8 cellular contexts compared by ENCODE assay signal in genomic region chr15:68829068-68829467, GRCh38. TPM values are rescaled to one million over a fixed set of nuclear protein-coding genes. Genes with fewer than 3 reads are reported as not detected.
DNase-seq lines count a peak whose midpoint lies in the region; ATAC-seq and TF ChIP-seq lines count a peak whose summit lies in the region.

No MANE protein-coding gene starts in this region.

- BruUV-seq in Panc1 (replicated peaks; lab: Mats Ljungman, UMichigan), result no TSS peak

- CTCF ChIA-PET in Panc1 (lab: Charles Lee), result interaction anchor here (0.7 kb wide), 1 partner anchor 129 kb away, joined by 4 read pairs; no protein-coding TSS in a partner anchor

- H3K79me2 ChIP-seq in parathyroid adenoma, result no peaks in the 10 kb centered on the region

- no peak overlapping the region for H2AFZ ChIP-seq in parathyroid adenoma

- H3K27ac ChIP-seq in Panc1 (ENCODE audit: low read length), result no peak overlapping the region
- no peak overlapping the region for H3K27ac ChIP-seq in parathyroid adenoma

- POLR2A ChIA-PET in Panc1 (lab: Charles Lee), result no interaction called here

- no peak overlapping the region for H3K4me3 ChIP-seq in Panc1 (ENCODE audit: low read depth in 2 of 2, low read length in 2 of 2)
- H3K4me3 ChIP-seq in fibroblast of pulmonary artery (replicated peaks; ENCODE audit: low read depth, low read length), result no peak overlapping the region
- H3K4me3 ChIP-seq in parathyroid adenoma (ENCODE audit: low read depth, low read length), result no peak overlapping the region

- H3K4me2 ChIP-seq in parathyroid adenoma (ENCODE audit: low read length), result no peak overlapping the region

- TF ChIP-seq CTCF in AG09319 (IDR thresholded peaks at IDR 0.05; ENCODE audit: low read depth, low read length) (peak; percentile 9; the same call in 1 of the 2 replicates), GM13977 (IDR thresholded peaks at IDR 0.05; ENCODE audit: extremely low read depth, insufficient read depth, missing control alignments) (peak; percentile 68), Panc1 (IDR thresholded peaks at IDR 0.05) (peak; percentile 67), fibroblast of pulmonary artery (IDR thresholded peaks at IDR 0.05; ENCODE audit: low read length, missing control alignments) (peak; percentile 38), parathyroid adenoma (IDR thresholded peaks at IDR 0.05) (peak; percentile 23)

- H3K4me1 ChIP-seq in Panc1 (ENCODE audit: control insufficient read depth, insufficient read depth, low read length) (no peaks in the 10 kb centered on the region), parathyroid adenoma (no peaks in the 10 kb centered on the region)

- ATAC-seq in Panc1 (peak; percentile 73; the same call in 1 of the 2 replicates), GM19328 (IDR thresholded peaks at IDR 0.05; ENCODE audit: unreplicated experiment) (no peak), GM18873 (IDR thresholded peaks at IDR 0.05; ENCODE audit: low FRiP score, unreplicated experiment) (no peak)

- H3K36me3 ChIP-seq in Panc1 (ENCODE audit: control insufficient read depth, insufficient read depth, low read length) (no peaks in the 10 kb centered on the region), parathyroid adenoma (ENCODE audit: control insufficient read depth, insufficient read depth, low read length) (no peaks in the 10 kb centered on the region)

- in situ Hi-C loops in GM13977 (cut with MboI; ENCODE audit: low pct_unique_long_range_greater_than_20kb, low sequenced_read_pairs, unreplicated experiment) (no loop called here), Panc1 (cut with HindIII; ENCODE audit: low pct_unique_long_range_greater_than_20kb, low sequenced_read_pairs) (no loop called here)

- intact Hi-C loops in Panc1 (cut with micrococcal nuclease; ENCODE audit: unreplicated experiment), result no loop called here

- DNase-seq in AG09319 (ENCODE audit: extremely low read depth, low read depth), result no peak
- peak; percentile 39 for DNase-seq in GM13977 (ENCODE audit: low spot score)
- no peak for DNase-seq in Panc1 (ENCODE audit: low read depth, low spot score)
- DNase-seq in fibroblast of pulmonary artery (ENCODE audit: low read depth), result peak; percentile 26
- DNase-seq in GM03348 (ENCODE audit: low spot score), result no peak

- H3K9me3 ChIP-seq in Panc1 (ENCODE audit: control insufficient read depth, insufficient read depth, low read depth, low read length), result no peaks in the 10 kb centered on the region
- H3K9me3 ChIP-seq in parathyroid adenoma (ENCODE audit: control insufficient read depth, low read length), result no peaks in the 10 kb centered on the region

- H3K9ac ChIP-seq in parathyroid adenoma, result no peak overlapping the region

- H3K27me3 ChIP-seq in Panc1 (ENCODE audit: control insufficient read depth, insufficient read depth, low read length) (no peaks in the 10 kb centered on the region), parathyroid adenoma (ENCODE audit: control insufficient read depth, insufficient read depth, low read length) (no peaks in the 10 kb centered on the region)

RNA-seq across cellular contexts. Expression of gene ANP32A, which starts 8.4 kb away (rescaled TPM):
- total RNA-seq in Panc1 (2021; ENCODE audit: unreplicated experiment), result 226 TPM
- polyA plus RNA-seq in Panc1 (2012; ENCODE audit: insufficient read length), result 274 TPM

Comparison
In these comparisons a context has a peak if more than half of its experiments do, and no peak if none do; other contexts are left out.
1. DNase-seq: peak in GM13977 (single experiment) and fibroblast of pulmonary artery (single experiment); none in AG09319 (single experiment), Panc1 (single experiment) and GM03348 (single experiment).
2. CTCF ChIP-seq: peak in every context shown above with its lines; median percentile 68 in GM13977; 67 in Panc1; 38 in fibroblast of pulmonary artery; 23 in parathyroid adenoma; 9 in AG09319.